25 cellular contexts compared by ENCODE assay signal in the genomic region with DNA sequence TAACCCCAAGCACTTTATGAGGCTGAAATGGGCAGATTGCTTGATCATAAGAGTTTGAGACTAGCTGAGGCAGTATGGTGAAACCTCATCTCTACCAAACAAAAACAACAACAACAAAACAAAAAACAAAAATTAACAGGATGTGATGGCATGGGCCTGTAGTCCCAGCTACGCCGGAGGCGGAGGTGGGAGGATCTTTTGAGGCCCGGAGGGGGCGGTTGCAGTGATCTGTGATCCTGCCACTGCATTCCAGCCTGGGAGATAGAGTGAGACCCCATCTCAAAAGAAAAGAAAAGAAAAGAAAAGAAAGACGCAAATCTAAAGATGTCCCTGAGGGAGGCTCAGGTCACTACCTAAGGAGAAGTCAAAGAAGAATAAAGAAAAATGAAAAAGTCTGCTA. TPM values are rescaled to one million over a fixed set of nuclear protein-coding genes. Genes with fewer than 3 reads are reported as not detected.
"Had no signal": no experiment of that assay in that cellular context is flagged by ENCODE, and none has a peak within 500 bp of the region (broad histone marks: within the 10 kb centered on the region; RNA-seq: fewer than 3 reads in every experiment).

No MANE protein-coding gene starts in this region.

- H3K9me3 ChIP-seq: adrenal gland, esophagus muscularis mucosa, ovary, prostate gland, right atrium auricular region had no signal

- H3K4me1 Mint-ChIP-seq: activated CD4-positive, alpha-beta T cell treated with anti-CD3 and anti-CD28 coated beads, Interleukin-2, amount 10 ng/mL, durations not matched to agents 7 days and 5 days; naive thymus-derived CD4-positive, alpha-beta T cell; T-cell had no signal

- FAIRE-seq: bronchial epithelial cell, keratinocyte had no signal

- H3K4me1 ChIP-seq: adrenal gland, prostate gland, right atrium auricular region had no signal

- H3K9me3 Mint-ChIP-seq: activated CD4-positive, alpha-beta T cell treated with anti-CD3 and anti-CD28 coated beads, Interleukin-2, amount 10 ng/mL, durations not matched to agents 7 days and 5 days; activated naive CD4-positive, alpha-beta T cell treated with anti-CD3 and anti-CD28 coated beads, Interleukin-2, amount 50 U/mL, for 72 hours; memory B cell; T-cell; T-helper 2 cell treated with Interferon-gamma antibody and Interleukin-4, amounts not matched to agents 5 μg/mL and 100 μg/mL, for 36 hours had no signal

- H3K36me3 ChIP-seq: adrenal gland, esophagus muscularis mucosa, heart left ventricle, ovary, prostate gland, right atrium auricular region had no signal

- H3K36me3 Mint-ChIP-seq: activated naive CD4-positive, alpha-beta T cell treated with anti-CD3 and anti-CD28 coated beads, Interleukin-2, amount 50 U/mL, for 72 hours; memory B cell; naive thymus-derived CD4-positive, alpha-beta T cell; T-cell had no signal

- H3K4me3 ChIP-seq: adrenal gland, coronary artery, esophagus muscularis mucosa, heart left ventricle, ovary, prostate gland, right atrium auricular region had no signal

- H3K27ac Mint-ChIP-seq: activated CD4-positive, alpha-beta T cell treated with anti-CD3 and anti-CD28 coated beads, Interleukin-2, amount 10 ng/mL, durations not matched to agents 7 days and 5 days; activated CD8-positive, alpha-beta T cell treated with anti-CD3 and anti-CD28 coated beads, Interleukin-2, amount 10 ng/mL, durations not matched to agents 7 days and 5 days; activated naive CD4-positive, alpha-beta T cell treated with anti-CD3 and anti-CD28 coated beads, Interleukin-2, amount 50 U/mL, for 72 hours; memory B cell; naive thymus-derived CD4-positive, alpha-beta T cell; T-cell; T-helper 2 cell treated with Interferon-gamma antibody and Interleukin-4, amounts not matched to agents 5 μg/mL and 100 μg/mL, for 36 hours had no signal

- H3K27me3 Mint-ChIP-seq: memory B cell had no signal

- H3K27ac ChIP-seq: adrenal gland, coronary artery, esophagus muscularis mucosa, heart left ventricle, ovary, prostate gland, right atrium auricular region, VCaP had no signal

- DNase-seq: activated CD4-positive, alpha-beta T cell treated with anti-CD3 and anti-CD28 coated beads, Interleukin-2, amount 10 ng/mL, durations not matched to agents 7 days and 5 days; activated CD4-positive, CD25-positive, alpha-beta regulatory T cell treated with anti-CD3 and anti-CD28 coated beads, Interleukin-2, amount 50 U/mL, for 72 hours; activated CD8-positive, alpha-beta T cell treated with anti-CD3 and anti-CD28 coated beads, Interleukin-2, amount 10 ng/mL, durations not matched to agents 7 days and 5 days; activated gamma-delta T cell treated with Interleukin-2 at 50 U/mL for 16 hours; adrenal gland; heart left ventricle; left colon; naive thymus-derived CD4-positive, alpha-beta T cell; ovary; stimulated activated CD4-positive, alpha-beta T cell treated with anti-CD3 and anti-CD28 coated beads, Interleukin-12 subunit alpha, Interleukin-12 subunit beta, amount 100 ng/mL, for 4 hours; stimulated activated CD4-positive, alpha-beta T cell treated with anti-CD3 and anti-CD28 coated beads, Interleukin-4, amount 100 ng/mL, for 4 hours; stimulated activated naive CD8-positive, alpha-beta T cell treated with anti-CD3 and anti-CD28 coated beads, Interleukin-15, Interleukin-2, amounts not matched to agents 100 U/mL and 50 U/mL, for 24 hours; T-cell had no signal

- H3K27me3 ChIP-seq: adrenal gland, esophagus muscularis mucosa, heart left ventricle, ovary, right atrium auricular region had no signal

- H3K4me3 Mint-ChIP-seq: activated CD4-positive, alpha-beta T cell treated with anti-CD3 and anti-CD28 coated beads, Interleukin-2, amount 10 ng/mL, durations not matched to agents 7 days and 5 days; activated CD8-positive, alpha-beta T cell treated with anti-CD3 and anti-CD28 coated beads, Interleukin-2, amount 10 ng/mL, durations not matched to agents 7 days and 5 days; memory B cell; naive thymus-derived CD4-positive, alpha-beta T cell; neural crest cell; T-cell; T-helper 2 cell treated with Interferon-gamma antibody and Interleukin-4, amounts not matched to agents 5 μg/mL and 100 μg/mL, for 36 hours had no signal

RNA-seq across cellular contexts. Expression of a gene that starts 35.3 kb away (rescaled TPM):
- total RNA-seq: activated CD4-positive, alpha-beta T cell treated with anti-CD3 and anti-CD28 coated beads, Interleukin-2, amount 10 ng/mL, durations not matched to agents 7 days and 5 days; activated CD8-positive, alpha-beta T cell treated with anti-CD3 and anti-CD28 coated beads, Interleukin-2, amount 10 ng/mL, durations not matched to agents 7 days and 5 days; activated naive CD4-positive, alpha-beta T cell treated with anti-CD3 and anti-CD28 coated beads, Interleukin-2, amount 50 U/mL, for 72 hours; esophagus muscularis mucosa; heart left ventricle; naive thymus-derived CD4-positive, alpha-beta T cell; neural crest cell; right atrium auricular region; subcutaneous adipose tissue had no signal
- polyA plus RNA-seq: naive thymus-derived CD4-positive, alpha-beta T cell had no signal

RNA-seq across cellular contexts. Expression of a gene that starts 41.7 kb away (rescaled TPM):
- total RNA-seq: activated CD4-positive, alpha-beta T cell treated with anti-CD3 and anti-CD28 coated beads, Interleukin-2, amount 10 ng/mL, durations not matched to agents 7 days and 5 days; activated CD8-positive, alpha-beta T cell treated with anti-CD3 and anti-CD28 coated beads, Interleukin-2, amount 10 ng/mL, durations not matched to agents 7 days and 5 days; activated naive CD4-positive, alpha-beta T cell treated with anti-CD3 and anti-CD28 coated beads, Interleukin-2, amount 50 U/mL, for 72 hours; adrenal gland; bronchial epithelial cell; heart left ventricle; naive thymus-derived CD4-positive, alpha-beta T cell; neural crest cell; right atrium auricular region; subcutaneous adipose tissue; T-cell had no signal
- polyA plus RNA-seq: adrenal gland; heart left ventricle; keratinocyte; naive thymus-derived CD4-positive, alpha-beta T cell had no signal
